28 cellular contexts compared by ENCODE assay signal in the genomic region with DNA sequence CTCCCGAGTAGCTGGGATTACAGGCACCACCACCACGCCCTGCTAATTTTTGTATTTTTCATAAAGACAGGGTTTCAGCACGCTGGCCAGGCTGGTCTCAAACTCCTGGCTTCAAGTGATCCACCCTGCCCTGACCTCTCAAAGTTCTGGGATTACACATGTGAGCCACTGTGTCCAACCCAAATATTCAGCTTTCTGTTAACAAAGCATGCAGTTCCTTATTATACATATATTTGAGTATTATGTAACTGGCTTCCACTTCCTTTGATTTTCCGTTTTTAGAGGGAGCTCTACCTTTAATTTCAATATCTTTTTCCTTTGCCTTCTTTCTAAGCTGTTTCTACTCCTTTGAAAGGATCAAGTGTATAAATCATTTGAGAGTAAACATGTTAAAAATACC.
"Had no signal": no experiment of that assay in that cellular context is flagged by ENCODE, and none has a peak within 500 bp of the region (broad histone marks: within the 10 kb centered on the region; RNA-seq: fewer than 3 reads in every experiment).

No MANE protein-coding gene starts in this region.

- H3K4me3 Mint-ChIP-seq: activated CD4-positive, alpha-beta T cell treated with anti-CD3 and anti-CD28 coated beads, Interleukin-2, amount 10 ng/mL, durations not matched to agents 7 days and 5 days; activated CD8-positive, alpha-beta T cell treated with anti-CD3 and anti-CD28 coated beads for 36 hours; activated naive CD8-positive, alpha-beta T cell; nephron; stimulated activated memory B cell treated with anti-CD40 and anti-IgM and Interleukin-4, amounts not matched to agents 10 μg/mL and 1 μg/mL and 100 μg/mL, for 72 hours; WTC11 had no signal

- H3K27ac ChIP-seq: body of pancreas, cardiac muscle cell, coronary artery, dorsolateral prefrontal cortex, gastrocnemius medialis, left ventricle myocardium inferior, right atrium auricular region, suprapubic skin, tibial artery had no signal

- H3K4me1 Mint-ChIP-seq: activated CD4-positive, alpha-beta T cell treated with anti-CD3 and anti-CD28 coated beads, Interleukin-2, amount 10 ng/mL, durations not matched to agents 7 days and 5 days; nephron had no signal

- DNase-seq: activated CD4-positive, alpha-beta T cell treated with anti-CD3 and anti-CD28 coated beads for 1 hour; activated CD4-positive, alpha-beta T cell treated with anti-CD3 and anti-CD28 coated beads, Interleukin-2, amount 10 ng/mL, durations not matched to agents 7 days and 5 days; activated CD8-positive, alpha-beta T cell treated with anti-CD3 and anti-CD28 coated beads for 36 hours; activated effector memory CD4-positive, alpha-beta T cell treated with Interleukin-2 at 50 U/mL for 16 hours; activated naive CD4-positive, alpha-beta T cell treated with Interleukin-2 at 50 U/mL for 16 hours; anterior cingulate cortex; body of pancreas; cerebellar nuclear complex; dorsolateral prefrontal cortex; effector memory CD4-positive, alpha-beta T cell; gastrocnemius medialis; glutamatergic neuron; left ventricle myocardium inferior; occipital lobe; stimulated activated CD4-positive, alpha-beta T cell treated with anti-CD3 and anti-CD28 coated beads, Interleukin-1b, Interleukin-23, amount 100 ng/mL, for 48 hours; stimulated activated CD4-positive, alpha-beta T cell treated with anti-CD3 and anti-CD28 coated beads, Interleukin-4, amount 100 ng/mL, for 4 hours; stimulated activated CD8-positive, alpha-beta memory T cell treated with anti-CD3 and anti-CD28 coated beads, Interleukin-4, amount 100 ng/mL, for 48 hours; T-helper 2 cell; tibial artery had no signal

- H3K9me3 Mint-ChIP-seq: activated CD4-positive, alpha-beta T cell treated with anti-CD3 and anti-CD28 coated beads, Interleukin-2, amount 10 ng/mL, durations not matched to agents 7 days and 5 days; activated CD8-positive, alpha-beta T cell treated with anti-CD3 and anti-CD28 coated beads for 36 hours; nephron; stimulated activated memory B cell treated with anti-CD40 and anti-IgM and Interleukin-4, amounts not matched to agents 10 μg/mL and 1 μg/mL and 100 μg/mL, for 72 hours; WTC11 had no signal

- H3K27ac Mint-ChIP-seq: activated CD4-positive, alpha-beta T cell treated with anti-CD3 and anti-CD28 coated beads, Interleukin-2, amount 10 ng/mL, durations not matched to agents 7 days and 5 days; activated CD8-positive, alpha-beta T cell treated with anti-CD3 and anti-CD28 coated beads for 36 hours; activated naive CD8-positive, alpha-beta T cell; nephron; stimulated activated memory B cell treated with anti-CD40 and anti-IgM and Interleukin-4, amounts not matched to agents 10 μg/mL and 1 μg/mL and 100 μg/mL, for 72 hours; WTC11 had no signal

- H3K36me3 ChIP-seq: cardiac muscle cell, gastrocnemius medialis, left ventricle myocardium inferior, right atrium auricular region, suprapubic skin, tibial artery had no signal

- ATAC-seq: activated CD8-positive, alpha-beta T cell treated with anti-CD3 and anti-CD28 coated beads for 36 hours; body of pancreas; gastrocnemius medialis; stimulated activated memory B cell treated with anti-CD40 and anti-IgM and Interleukin-4, amounts not matched to agents 10 μg/mL and 1 μg/mL and 100 μg/mL, for 72 hours; WTC11 had no signal

- H3K27me3 Mint-ChIP-seq: activated CD4-positive, alpha-beta T cell treated with anti-CD3 and anti-CD28 coated beads, Interleukin-2, amount 10 ng/mL, durations not matched to agents 7 days and 5 days; activated CD8-positive, alpha-beta T cell treated with anti-CD3 and anti-CD28 coated beads for 36 hours; activated naive CD8-positive, alpha-beta T cell; stimulated activated memory B cell treated with anti-CD40 and anti-IgM and Interleukin-4, amounts not matched to agents 10 μg/mL and 1 μg/mL and 100 μg/mL, for 72 hours had no signal

- H3K9me3 ChIP-seq: body of pancreas, gastrocnemius medialis, left ventricle myocardium inferior, right atrium auricular region, suprapubic skin, tibial artery had no signal

- H3K4me1 ChIP-seq: suprapubic skin had no signal

- H3K4me3 ChIP-seq: body of pancreas, cardiac muscle cell, coronary artery, dorsolateral prefrontal cortex, gastrocnemius medialis, left ventricle myocardium inferior, right atrium auricular region, smooth muscle cell, suprapubic skin, tibial artery had no signal

- H3K27me3 ChIP-seq: body of pancreas, cardiac muscle cell, dorsolateral prefrontal cortex, gastrocnemius medialis, right atrium auricular region, suprapubic skin, tibial artery had no signal

- H3K36me3 Mint-ChIP-seq: WTC11 had no signal
